In the genomic region with DNA sequence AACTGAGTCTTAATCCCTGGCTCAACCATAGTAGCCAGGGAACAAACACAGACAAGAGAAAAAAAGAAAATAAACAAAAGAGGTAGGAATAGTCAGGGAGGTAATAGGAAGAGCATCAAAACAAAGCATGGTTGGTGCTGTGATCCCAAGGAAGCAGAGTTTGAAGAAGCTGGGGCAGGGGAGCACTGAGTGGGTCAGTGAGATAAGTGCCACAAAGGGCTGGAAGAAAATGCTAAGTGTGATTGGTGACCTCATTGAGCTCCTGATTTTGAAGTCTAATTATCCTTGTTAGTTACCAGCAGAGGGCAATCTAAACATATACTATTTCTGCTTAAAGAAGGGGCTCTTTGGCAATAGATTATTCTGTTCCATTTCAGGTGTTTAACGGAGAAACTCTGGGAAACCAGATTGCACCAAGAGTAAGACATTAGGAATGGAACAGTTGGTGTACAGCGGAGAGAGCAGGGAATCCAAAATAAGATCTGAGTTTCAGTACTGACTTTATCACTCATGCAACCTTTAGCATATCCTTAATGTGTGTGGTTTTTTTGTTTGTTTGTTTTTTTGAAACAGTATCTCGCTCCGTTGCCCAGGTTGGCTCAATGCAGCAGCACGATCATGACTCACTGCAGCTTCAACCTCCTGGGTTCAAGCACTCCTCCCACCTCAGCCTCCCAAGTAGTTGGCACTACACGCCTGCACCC, we compare ENCODE assay signal across 8 cellular contexts. TPM values are rescaled to one million over a fixed set of nuclear protein-coding genes. Genes with fewer than 3 reads are reported as not detected.
DNase-seq lines count a peak whose midpoint lies in the region; ATAC-seq and TF ChIP-seq lines count a peak whose summit lies in the region.

No MANE protein-coding gene starts in this region.

- H3K4me3 Mint-ChIP-seq in activated T-cell treated with anti-CD3 and anti-CD28 coated beads, Interleukin-2, amount 50 U/mL, for 72 hours: no peak overlapping the region

- H3K36me3 Mint-ChIP-seq in activated T-cell treated with anti-CD3 and anti-CD28 coated beads, Interleukin-2, amount 50 U/mL, for 72 hours (ENCODE audit: insufficient read depth in 2 of 2): peaks cover 2 to 3% of the 10 kb centered on the region in 2 donors

- H3K36me3 ChIP-seq in left lung (peaks cover 0 to 28% of the 10 kb centered on the region in 2 donors), suprapubic skin (peaks cover 19% of the 10 kb centered on the region)

- no peaks in the 10 kb centered on the region for H3K4me1 Mint-ChIP-seq in activated T-cell treated with anti-CD3 and anti-CD28 coated beads, Interleukin-2, amount 50 U/mL, for 72 hours (ENCODE audit: low read depth)

- peak in 1 of 2 donors; percentile 31 for ATAC-seq in activated T-cell treated with anti-CD3 and anti-CD28 coated beads, Interleukin-2, amount 50 U/mL, for 72 hours (replicated peaks in 1 of 2)
- ATAC-seq in left lung: peak; percentile 83
- ATAC-seq in GM18868 (IDR thresholded peaks at IDR 0.05; ENCODE audit: unreplicated experiment): no peak

- DNase-seq in activated T-cell treated with anti-CD3 and anti-CD28 coated beads, Interleukin-2, amount 50 U/mL, for 72 hours: no peak
- no peak for DNase-seq in activated T-cell treated with anti-CD3 and anti-CD28 coated beads, Interleukin-2, amount 50 U/mL, for 48 hours
- DNase-seq in HuH-7 (ENCODE audit: low spot score): peak; percentile 33
- peak; percentile 67 for DNase-seq in NOMO-1 treated with DMSO at 0.1 percent for 48 hours (lab: John Stamatoyannopoulos, UW; ENCODE audit: unreplicated experiment)
- DNase-seq in cerebellar cortex (ENCODE audit: low spot score): peak; percentile 84
- no peak for DNase-seq in left lung
- no peak for DNase-seq in suprapubic skin (ENCODE audit: low spot score in 2 of 2)

- no peaks in the 10 kb centered on the region for H3K27me3 Mint-ChIP-seq in activated T-cell treated with anti-CD3 and anti-CD28 coated beads, Interleukin-2, amount 50 U/mL, for 72 hours (ENCODE audit: low read depth)

- H3K4me3 ChIP-seq in left lung (no peak overlapping the region), suprapubic skin (no peak overlapping the region)

- TF ChIP-seq CTCF in left lung (IDR thresholded peaks at IDR 0.05) (peak; percentile 27 to 40), suprapubic skin (IDR thresholded peaks at IDR 0.05) (no peak)

- peak overlapping the region; percentile 35 for H3K27ac Mint-ChIP-seq in activated T-cell treated with anti-CD3 and anti-CD28 coated beads, Interleukin-2, amount 50 U/mL, for 72 hours

- no peaks in the 10 kb centered on the region for H3K27me3 ChIP-seq in left lung
- H3K27me3 ChIP-seq in suprapubic skin: no peaks in the 10 kb centered on the region

- no peaks in the 10 kb centered on the region for H3K9me3 Mint-ChIP-seq in activated T-cell treated with anti-CD3 and anti-CD28 coated beads, Interleukin-2, amount 50 U/mL, for 72 hours

- no peak for TF ChIP-seq EP300 in suprapubic skin (IDR thresholded peaks at IDR 0.05)

- H3K4me1 ChIP-seq in left lung (no peaks in the 10 kb centered on the region), suprapubic skin (no peaks in the 10 kb centered on the region)

- WGBS in suprapubic skin: 63% methylated on average over 6 of the region's 6 CpGs

- no peak for TF ChIP-seq POLR2A in suprapubic skin (IDR thresholded peaks at IDR 0.05)

- no peak overlapping the region for H3K27ac ChIP-seq in left lung
- no peak overlapping the region for H3K27ac ChIP-seq in suprapubic skin

- no peaks in the 10 kb centered on the region for H3K9me3 ChIP-seq in left lung
- no peaks in the 10 kb centered on the region for H3K9me3 ChIP-seq in suprapubic skin

- intact Hi-C loops in left lung (cut with DNase I): loop anchor here in 1 of 2 donors (5.0 kb wide), 1 partner anchor 285 kb away; no protein-coding TSS in a partner anchor

RNA-seq across cellular contexts. Expression of gene KIAA1614, which starts 30.7 kb away (rescaled TPM):
- total RNA-seq in activated T-cell treated with anti-CD3 and anti-CD28 coated beads, Interleukin-2, amount 50 U/mL, for 72 hours: under 1 TPM; 0.02 to 0.07 TPM
- total RNA-seq in left lung: 1 to 10 TPM; 3.6 to 5.1 TPM
- 1 to 10 TPM; 1.8 to 7.9 (median 5.5) TPM for total RNA-seq in suprapubic skin

Comparison
In these comparisons a context has a peak if more than half of its experiments do, and no peak if none do; other contexts are left out.
1. DNase-seq: peak in HuH-7 (single experiment), NOMO-1 treated with DMSO at 0.1 percent for 48 hours (single experiment) and cerebellar cortex (single experiment); none in activated T-cell treated with anti-CD3 and anti-CD28 coated beads, Interleukin-2, amount 50 U/mL, for 72 hours (0 of 2), activated T-cell treated with anti-CD3 and anti-CD28 coated beads, Interleukin-2, amount 50 U/mL, for 48 hours (0 of 2), left lung (0 of 2) and suprapubic skin (0 of 2).
2. CTCF ChIP-seq: peak in left lung (2 of 2); none in suprapubic skin (0 of 2).